ENCODE assay signal across 1 cellular context in genomic region chr2:216692636-216693413, GRCh38.
TF ChIP-seq lines count a peak whose summit lies in the region.

No MANE protein-coding gene starts in this region.

TF ChIP-seq in HEK293, 187 proteins besides CTCF, POLR2A, EP300 and RAD21 (continued from another document):
- no peak for TF ChIP-seq ZNF155 (tag by site-specific recombination; IDR thresholded peaks at IDR 0.05)
- no peak for TF ChIP-seq ZNF658 (tag by site-specific recombination; IDR thresholded peaks at IDR 0.05)
- no peak for TF ChIP-seq ZNF114 (tag by site-specific recombination; IDR thresholded peaks at IDR 0.05)
- no peak for TF ChIP-seq ZNF530 (tag by site-specific recombination; IDR thresholded peaks at IDR 0.05; ENCODE audit: low read depth)
- TF ChIP-seq ZNF654 (tag by site-specific recombination; IDR thresholded peaks at IDR 0.05; ENCODE audit: low read depth) = no peak
- no peak for TF ChIP-seq ZNF555 (tag by site-specific recombination; conservative IDR thresholded peaks at IDR 0.05)
- TF ChIP-seq ZSCAN18 (tag by site-specific recombination; IDR thresholded peaks at IDR 0.05) = no peak
- TF ChIP-seq OVOL3 (tag by site-specific recombination; IDR thresholded peaks at IDR 0.05) = peak; percentile 19; the same call in 1 of the 2 replicates
- TF ChIP-seq ZFHX2 (tag by site-specific recombination; conservative IDR thresholded peaks at IDR 0.05) = peak; percentile 75
- no peak for TF ChIP-seq ZNF660 (tag by site-specific recombination; IDR thresholded peaks at IDR 0.05)
- TF ChIP-seq ZNF692 (tag by site-specific recombination; IDR thresholded peaks at IDR 0.05) = no peak
- TF ChIP-seq BCL11A (tag by site-specific recombination; IDR thresholded peaks at IDR 0.05; ENCODE audit: low read depth) = no peak
- TF ChIP-seq SP3 (tag by site-specific recombination; IDR thresholded peaks at IDR 0.05) = peak; percentile 55
- TF ChIP-seq ZNF600 (tag by site-specific recombination; IDR thresholded peaks at IDR 0.05) = no peak
- peak; percentile 75 for TF ChIP-seq SP2 (tag by site-specific recombination; IDR thresholded peaks at IDR 0.05)
- TF ChIP-seq ZNF169 (tag by site-specific recombination; IDR thresholded peaks at IDR 0.05) = no peak
- no peak for TF ChIP-seq ZNF398 (tag by site-specific recombination; IDR thresholded peaks at IDR 0.05)
- no peak for TF ChIP-seq ZNF221 (tag by site-specific recombination; IDR thresholded peaks at IDR 0.05; ENCODE audit: borderline replicate concordance)
- TF ChIP-seq ZNF792 (tag by site-specific recombination; IDR thresholded peaks at IDR 0.05) = no peak
- no peak for TF ChIP-seq ZNF521 (tag by site-specific recombination; IDR thresholded peaks at IDR 0.05)
- TF ChIP-seq PRDM1 (tag by site-specific recombination; IDR thresholded peaks at IDR 0.05) = no peak; the same call in 1 of the 2 replicates
